Comparison of ENCODE assay signal across 8 cellular contexts in genomic region chr12:123278150-123278627, GRCh38. TPM values are rescaled to one million over a fixed set of nuclear protein-coding genes. Genes with fewer than 3 reads are reported as not detected.
DNase-seq lines count a peak whose midpoint lies in the region; ATAC-seq and TF ChIP-seq lines count a peak whose summit lies in the region.
"Had no signal": no experiment of that assay in that cellular context is flagged by ENCODE, and none has a peak within 500 bp of the region (broad histone marks: within the 10 kb centered on the region; RNA-seq: fewer than 3 reads in every experiment).

No MANE protein-coding gene starts in this region.

- H3K27me3 Mint-ChIP-seq in naive B cell = no peaks in the 10 kb centered on the region
- H3K27me3 Mint-ChIP-seq: natural killer cell treated with Interleukin-12 subunit alpha and Interleukin-12 subunit beta and Interleukin-15 and Interleukin-18, amount 100 ng/mL, for 72 hours had no signal

- H3K79me2 ChIP-seq in OCI-LY3 (ENCODE audit: low read length) = no peaks in the 10 kb centered on the region

- H2AFZ ChIP-seq in OCI-LY3 (ENCODE audit: low read depth, low read length) = no peak overlapping the region

- H3K4me1 ChIP-seq in OCI-LY3 (ENCODE audit: low read length) (peaks cover 17% of the 10 kb centered on the region), tibial nerve (no peaks in the 10 kb centered on the region)

- H3K4me3 Mint-ChIP-seq in naive B cell = peak overlapping the region in 1 of 8 donors; percentile 14
- H3K4me3 Mint-ChIP-seq: natural killer cell treated with Interleukin-12 subunit alpha and Interleukin-12 subunit beta and Interleukin-15 and Interleukin-18, amount 100 ng/mL, for 72 hours had no signal

- TF ChIP-seq POLR2A in tibial nerve (IDR thresholded peaks at IDR 0.05) = no peak

- H3K9me3 Mint-ChIP-seq in naive B cell = no peaks in the 10 kb centered on the region
- H3K9me3 Mint-ChIP-seq: natural killer cell treated with Interleukin-12 subunit alpha and Interleukin-12 subunit beta and Interleukin-15 and Interleukin-18, amount 100 ng/mL, for 72 hours had no signal

- H4K20me1 ChIP-seq in OCI-LY3 (ENCODE audit: insufficient read depth, low read length) = no peaks in the 10 kb centered on the region

- ATAC-seq in GM18909 (IDR thresholded peaks at IDR 0.05; ENCODE audit: poor library complexity, unreplicated experiment) = peak; percentile 83
- ATAC-seq in HG02759 (IDR thresholded peaks at IDR 0.05; ENCODE audit: unreplicated experiment) = peak; percentile 73
- peak; percentile 96 to 98 for ATAC-seq in naive B cell (ENCODE audit: low read depth in 2 of 2)

- H3K4me1 Mint-ChIP-seq in naive B cell = peaks cover 7 to 13% (median 7%) of the 10 kb centered on the region in 3 donors

- H3K9me3 ChIP-seq in OCI-LY3 (ENCODE audit: insufficient read depth, low read length) (no peaks in the 10 kb centered on the region), tibial nerve (no peaks in the 10 kb centered on the region)

- H3K4me2 ChIP-seq in OCI-LY3 (ENCODE audit: low read length) = peak overlapping the region; percentile 75

- H3K36me3 ChIP-seq in OCI-LY3 (replicated peaks; ENCODE audit: low read depth, low read length) (no peaks in the 10 kb centered on the region), tibial nerve (no peaks in the 10 kb centered on the region)

- no peaks in the 10 kb centered on the region for H3K27me3 ChIP-seq in OCI-LY3 (ENCODE audit: low read depth, low read length)
- H3K27me3 ChIP-seq in tibial nerve = no peaks in the 10 kb centered on the region

- TF ChIP-seq CTCF in OCI-LY3 (IDR thresholded peaks at IDR 0.05; ENCODE audit: low read depth, low read length) (no peak), tibial nerve (IDR thresholded peaks at IDR 0.05) (no peak)

- TF ChIP-seq EP300 in tibial nerve (IDR thresholded peaks at IDR 0.05) = peak in 1 of 2 donors; percentile 40

- H3K36me3 Mint-ChIP-seq in naive B cell = no peaks in the 10 kb centered on the region
- H3K36me3 Mint-ChIP-seq: natural killer cell treated with Interleukin-12 subunit alpha and Interleukin-12 subunit beta and Interleukin-15 and Interleukin-18, amount 100 ng/mL, for 72 hours had no signal

- H3K27ac ChIP-seq in OCI-LY3 (ENCODE audit: low read length) (peak overlapping the region; percentile 62), tibial nerve (peak overlapping the region in 2 of 4 donors; percentile 29 to 30)

- H3K27ac Mint-ChIP-seq in naive B cell = peak overlapping the region in 5 of 6 donors; percentile 3 to 93 (median 89)
- H3K27ac Mint-ChIP-seq: natural killer cell treated with Interleukin-12 subunit alpha and Interleukin-12 subunit beta and Interleukin-15 and Interleukin-18, amount 100 ng/mL, for 72 hours had no signal

- 65% methylated on average over 2 of the region's 2 CpGs for WGBS in tibial nerve, 2 donors

- DNase-seq in naive B cell = peak; percentile 53
- DNase-seq in activated gamma-delta T cell treated with Interleukin-2 at 50 U/mL for 16 hours = no peak
- no peak for DNase-seq in activated CD4-positive, CD25-positive, alpha-beta regulatory T cell treated with anti-CD3 and anti-CD28 coated beads, Interleukin-2, amount 50 U/mL, for 72 hours
- no peak for DNase-seq in tibial nerve (ENCODE audit: low spot score in 2 of 2)

- H3K9ac ChIP-seq in OCI-LY3 (ENCODE audit: low read length) = no peak overlapping the region

- H3K4me3 ChIP-seq in OCI-LY3 (ENCODE audit: low read length) = peak overlapping the region; percentile 59
- no peak overlapping the region for H3K4me3 ChIP-seq in tibial nerve

RNA-seq across cellular contexts. Expression of gene CDK2AP1, which starts 6.5 kb away (rescaled TPM):
- 1 to 10 TPM; 2.0 to 6.3 (median 3.8) TPM for polyA plus RNA-seq in naive B cell (ENCODE audit: low read depth in 6 of 6)
- 10 to 100 TPM; 52.0 to 73.2 (median 66.8) TPM for total RNA-seq in tibial nerve

RNA-seq across cellular contexts. Expression of gene MTRFR, which starts 45.0 kb away (rescaled TPM):
- 10 to 100 TPM; 23.7 to 34.2 (median 30.3) TPM for polyA plus RNA-seq in naive B cell (ENCODE audit: low read depth in 6 of 6)
- 10 to 100 TPM; 10.0 to 13.8 (median 11.8) TPM for total RNA-seq in tibial nerve

RNA-seq across cellular contexts. Expression of gene MPHOSPH9, which starts 45.2 kb away (rescaled TPM):
- polyA plus RNA-seq in naive B cell (ENCODE audit: low read depth in 6 of 6) = 10 to 100 TPM; 20.2 to 33.6 (median 28.6) TPM
- 10 to 100 TPM; 24.1 to 35.2 (median 29.6) TPM for total RNA-seq in tibial nerve
